ENCODE assay signal across 8 cellular contexts in the genomic region with DNA sequence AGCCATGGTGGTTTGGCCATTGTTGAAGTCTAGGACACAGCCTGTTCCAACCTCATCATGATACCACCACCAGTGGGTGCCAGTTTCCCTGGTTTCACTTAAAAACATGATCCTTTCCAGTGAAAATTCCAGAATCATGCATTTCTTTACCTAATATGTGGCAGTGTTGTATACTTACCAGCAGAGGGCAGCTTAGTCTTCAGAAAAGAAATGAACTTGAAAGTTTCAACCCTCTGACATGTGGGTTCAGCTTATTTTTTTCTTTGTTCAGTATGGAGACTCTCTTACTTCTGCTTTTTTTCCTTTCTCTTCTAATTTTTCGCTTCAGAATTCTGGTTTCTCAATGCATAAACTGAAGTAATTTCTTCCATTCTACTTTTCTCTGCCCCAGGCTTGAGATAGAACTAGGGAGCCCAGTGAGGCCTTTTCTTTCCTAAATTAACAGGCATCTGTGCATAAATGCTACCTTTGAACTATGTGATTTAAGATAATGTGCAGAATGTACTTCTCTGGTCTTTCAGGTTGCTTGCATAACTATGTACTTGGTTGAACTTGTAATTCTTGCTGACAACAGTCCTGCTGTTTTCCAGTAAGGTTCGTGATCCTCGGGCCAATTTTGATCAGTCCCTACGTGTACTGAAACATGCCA. TPM values are rescaled to one million over a fixed set of nuclear protein-coding genes. Genes with fewer than 3 reads are reported as not detected.
DNase-seq lines count a peak whose midpoint lies in the region; ATAC-seq and TF ChIP-seq lines count a peak whose summit lies in the region.

No MANE protein-coding gene starts in this region.

- H3K9ac ChIP-seq in rectal smooth muscle tissue (ENCODE audit: low read length), result no peak overlapping the region

- H3K27ac ChIP-seq in left ventricle myocardium inferior (replicated peaks), result peak overlapping the region; percentile 39
- H3K27ac ChIP-seq in rectal smooth muscle tissue (ENCODE audit: low read depth, low read length), result peak overlapping the region; percentile 42

- peak; percentile 96 for DNase-seq in DMS53 treated with DMSO at 0.1 percent for 48 hours (lab: John Stamatoyannopoulos, UW; ENCODE audit: unreplicated experiment)
- DNase-seq in HK-2 (ENCODE audit: unreplicated experiment), result peak; percentile 55
- DNase-seq in NCI-H774 (lab: John Stamatoyannopoulos, UW), result peak; percentile 45
- peak; percentile 89 for DNase-seq in amniotic stem cell (lab: John Stamatoyannopoulos, UW)
- no peak for DNase-seq in left ventricle myocardium inferior

- H3K9me3 ChIP-seq in left ventricle myocardium inferior (replicated peaks), result no peaks in the 10 kb centered on the region

- H3K4me3 ChIP-seq in left ventricle myocardium inferior (no peak overlapping the region), rectal smooth muscle tissue (ENCODE audit: low read length) (no peak overlapping the region)

- H3K4me1 ChIP-seq in left ventricle myocardium inferior, result no peaks in the 10 kb centered on the region
- no peaks in the 10 kb centered on the region for H3K4me1 ChIP-seq in rectal smooth muscle tissue (ENCODE audit: control insufficient read depth, insufficient read depth, low read length)

- intact Hi-C loops in left ventricle myocardium inferior (cut with micrococcal nuclease), result loop anchor here (10.0 kb wide), 1 partner anchor 585 kb away; the partner anchor contains the start of gene N4BP2

- H3K27me3 ChIP-seq in left ventricle myocardium inferior (ENCODE audit: low read depth) (no peaks in the 10 kb centered on the region), rectal smooth muscle tissue (ENCODE audit: control insufficient read depth, insufficient read depth, low read length) (no peaks in the 10 kb centered on the region)

- peak; percentile 88 for TF ChIP-seq CTCF in left ventricle myocardium inferior (IDR thresholded peaks at IDR 0.05; ENCODE audit: borderline replicate concordance)

- ATAC-seq in GM19438 (IDR thresholded peaks at IDR 0.05; ENCODE audit: low read depth, unreplicated experiment) (peak; percentile 72), HG03025 (IDR thresholded peaks at IDR 0.05; ENCODE audit: low FRiP score, unreplicated experiment) (no peak)

- peaks cover 75% of the 10 kb centered on the region for H3K36me3 ChIP-seq in left ventricle myocardium inferior
- H3K36me3 ChIP-seq in rectal smooth muscle tissue (ENCODE audit: control insufficient read depth, insufficient read depth, low read length), result peaks cover 8% of the 10 kb centered on the region

RNA-seq across cellular contexts. Expression of gene LIAS, which starts 10.7 kb away (rescaled TPM):
- 35.0 TPM for total RNA-seq in left ventricle myocardium inferior

RNA-seq across cellular contexts. Expression of gene RPL9, which starts 10.8 kb away (rescaled TPM):
- 763 TPM for total RNA-seq in left ventricle myocardium inferior

RNA-seq across cellular contexts. Expression of gene UGDH, which starts 57.7 kb away (rescaled TPM):
- total RNA-seq in left ventricle myocardium inferior, result 11.5 TPM
